In genomic region chr11:73225001-73225686, GRCh38 we compare ENCODE assay signal across 25 cellular contexts. TPM values are rescaled to one million over a fixed set of nuclear protein-coding genes. Genes with fewer than 3 reads are reported as not detected.
DNase-seq lines count a peak whose midpoint lies in the region; ATAC-seq and TF ChIP-seq lines count a peak whose summit lies in the region.
"Had no signal": no experiment of that assay in that cellular context is flagged by ENCODE, and none has a peak within 500 bp of the region (broad histone marks: within the 10 kb centered on the region; RNA-seq: fewer than 3 reads in every experiment).

No MANE protein-coding gene starts in this region.

- no peaks in the 10 kb centered on the region for H3K36me3 ChIP-seq in endodermal cell (ENCODE audit: control insufficient read depth, insufficient read depth, low read length)
- H3K36me3 ChIP-seq in mucosa of descending colon (ENCODE audit: low read depth), result no peaks in the 10 kb centered on the region
- H3K36me3 ChIP-seq: prostate gland, tibial nerve had no signal

- H3K36me3 Mint-ChIP-seq in endodermal cell (ENCODE audit: low read depth), result no peaks in the 10 kb centered on the region
- H3K36me3 Mint-ChIP-seq in type B pancreatic cell, result peaks cover 3% of the 10 kb centered on the region
- H3K36me3 Mint-ChIP-seq: CD8-positive, alpha-beta memory T cell had no signal

- peak overlapping the region; percentile 36 for H3K27ac Mint-ChIP-seq in endodermal cell
- peak overlapping the region; percentile 79 for H3K27ac Mint-ChIP-seq in type B pancreatic cell
- H3K27ac Mint-ChIP-seq: activated CD4-positive, alpha-beta T cell treated with anti-CD3 and anti-CD28 coated beads, Interleukin-2, amount 10 ng/mL, durations not matched to agents 24 days and 14 days; stimulated activated naive CD8-positive, alpha-beta T cell treated with anti-CD3 and anti-CD28 coated beads, Interleukin-15, Interleukin-2, amounts not matched to agents 100 ng/mL and 50 ng/mL, for 24 hours had no signal

- H3K4me3 ChIP-seq in endodermal cell (ENCODE audit: low read length) (no peak overlapping the region), mucosa of descending colon (no peak overlapping the region)
- H3K4me3 ChIP-seq: GM12878, prostate gland, tibial nerve had no signal

- H3K9me3 ChIP-seq in endodermal cell (ENCODE audit: control insufficient read depth, low read length) (no peaks in the 10 kb centered on the region), mucosa of descending colon (no peaks in the 10 kb centered on the region)
- H3K9me3 ChIP-seq: prostate gland, tibial nerve had no signal

- H3K4me1 ChIP-seq in endodermal cell (ENCODE audit: control insufficient read depth, insufficient read depth, low read length), result peaks cover 20% of the 10 kb centered on the region
- peaks cover 2% of the 10 kb centered on the region for H3K4me1 ChIP-seq in mucosa of descending colon (ENCODE audit: low read depth)
- H3K4me1 ChIP-seq: prostate gland had no signal

- 71 to 100% methylated on average over 1 to 3 of the region's 3 CpGs for WGBS in endodermal cell (ENCODE audit: insufficient coverage in 1 of 2, insufficient read length in 1 of 2), 2 experiments

- H3K27me3 Mint-ChIP-seq in endodermal cell (ENCODE audit: insufficient read depth) (peaks cover 29% of the 10 kb centered on the region), type B pancreatic cell (peaks cover 20% of the 10 kb centered on the region)

- H3K4me1 Mint-ChIP-seq in endodermal cell (peaks cover 32% of the 10 kb centered on the region), type B pancreatic cell (ENCODE audit: unreplicated experiment) (peaks cover 41% of the 10 kb centered on the region)

- H3K9ac ChIP-seq in endodermal cell (ENCODE audit: extremely low read depth, low read length, poor library complexity, severe bottlenecking), result no peak overlapping the region

- peak; percentile 13 for DNase-seq in activated CD4-positive, CD25-positive, alpha-beta regulatory T cell treated with anti-CD3 and anti-CD28 coated beads, Interleukin-2, amount 50 U/mL, for 72 hours
- DNase-seq in activated CD4-positive, CD25-positive, alpha-beta regulatory T cell (lab: John Stamatoyannopoulos, UW), result no peak
- DNase-seq in endodermal cell, result peak; percentile 74
- peak in 2 of 3 donors; percentile 9 to 17 for DNase-seq in mucosa of descending colon
- DNase-seq in type B pancreatic cell (ENCODE audit: extremely low spot score, unreplicated experiment), result no peak
- DNase-seq in NCI-H1105 treated with DMSO at 0.1 percent for 48 hours (lab: John Stamatoyannopoulos, UW), result no peak
- no peak for DNase-seq in sciatic nerve (ENCODE audit: low spot score)
- no peak for DNase-seq in stimulated activated CD4-positive, alpha-beta T cell treated with anti-CD3 and anti-CD28 coated beads, Interleukin-12 subunit alpha, Interleukin-12 subunit beta, amount 100 ng/mL, for 4 hours
- DNase-seq: 8988T; activated CD4-positive, alpha-beta T cell treated with anti-CD3 and anti-CD28 coated beads, Interleukin-2, amount 10 ng/mL, durations not matched to agents 24 days and 14 days; activated gamma-delta T cell; CD8-positive, alpha-beta memory T cell; DMS79 treated with DMSO at 0.1 percent for 48 hours; head of caudate nucleus; NCI-H1436 treated with DMSO at 0.1 percent for 48 hours; NCI-H510A; SIG-M5; stimulated activated CD4-positive, alpha-beta T cell treated with anti-CD3 and anti-CD28 coated beads, Interleukin-4, amount 100 ng/mL, for 4 hours had no signal

- H3K27me3 ChIP-seq in endodermal cell (ENCODE audit: control insufficient read depth, insufficient read depth, low read length, poor library complexity, severe bottlenecking), result peaks cover 6% of the 10 kb centered on the region

- no peak for TF ChIP-seq CTCF in endodermal cell (conservative IDR thresholded peaks at IDR 0.05)
- no peak for TF ChIP-seq CTCF in mucosa of descending colon (IDR thresholded peaks at IDR 0.05)
- no peak for TF ChIP-seq CTCF in type B pancreatic cell (conservative IDR thresholded peaks at IDR 0.05)

- H3K9me3 Mint-ChIP-seq in endodermal cell, result no peaks in the 10 kb centered on the region
- no peaks in the 10 kb centered on the region for H3K9me3 Mint-ChIP-seq in type B pancreatic cell
- H3K9me3 Mint-ChIP-seq: activated CD4-positive, alpha-beta T cell treated with anti-CD3 and anti-CD28 coated beads, Interleukin-2, amount 10 ng/mL, durations not matched to agents 24 days and 14 days; CD8-positive, alpha-beta memory T cell; stimulated activated naive CD8-positive, alpha-beta T cell treated with anti-CD3 and anti-CD28 coated beads, Interleukin-15, Interleukin-2, amounts not matched to agents 100 ng/mL and 50 ng/mL, for 24 hours had no signal

- ATAC-seq in mucosa of descending colon, result no peak
- ATAC-seq in sciatic nerve, result no peak
- ATAC-seq: GM12878, left colon had no signal

- no peak overlapping the region for H3K4me3 Mint-ChIP-seq in endodermal cell
- no peak overlapping the region for H3K4me3 Mint-ChIP-seq in type B pancreatic cell
- H3K4me3 Mint-ChIP-seq: activated CD4-positive, alpha-beta T cell treated with anti-CD3 and anti-CD28 coated beads, Interleukin-2, amount 10 ng/mL, durations not matched to agents 24 days and 14 days; CD8-positive, alpha-beta memory T cell; stimulated activated naive CD8-positive, alpha-beta T cell treated with anti-CD3 and anti-CD28 coated beads, Interleukin-15, Interleukin-2, amounts not matched to agents 100 ng/mL and 50 ng/mL, for 24 hours had no signal

- H3K27ac ChIP-seq in endodermal cell (ENCODE audit: low read depth, low read length), result no peak overlapping the region
- H3K27ac ChIP-seq: prostate gland, tibial nerve had no signal

- intact Hi-C loops in mucosa of descending colon (cut with DNase I, micrococcal nuclease) (no loop called here), sciatic nerve (cut with DNase I) (no loop called here)

RNA-seq across cellular contexts. Expression of gene P2RY2, which starts 7.1 kb away (rescaled TPM):
- total RNA-seq in endodermal cell (under 1 TPM; 0.60 to 0.62 TPM), mucosa of descending colon (10 to 100 TPM in 2 of 3 donors, 1 to 10 TPM in 1; 7.6 to 20.6 (median 14.5) TPM), type B pancreatic cell (ENCODE audit: low replicate concordance) (12.1 and 25.3 TPM in 2 replicates), sciatic nerve (12.3 TPM)
- polyA plus RNA-seq in endodermal cell (2013, experiment 1 of 2), result 0.25 TPM
- 0.54 TPM for polyA plus RNA-seq in endodermal cell (2013, experiment 2 of 2)
- total RNA-seq: activated CD4-positive, alpha-beta T cell treated with anti-CD3 and anti-CD28 coated beads, Interleukin-2, amount 10 ng/mL, durations not matched to agents 24 days and 14 days; CD8-positive, alpha-beta memory T cell; T-helper 1 cell treated with Interleukin-12 subunit alpha and Interleukin-12 subunit beta and Interleukin-4 antibody, amounts not matched to agents 30 ng/mL and 1 ng/mL, for 36 hours had no signal
- polyA plus RNA-seq: CD8-positive, alpha-beta memory T cell had no signal

RNA-seq across cellular contexts. Expression of gene P2RY6, which starts 47.0 kb away (rescaled TPM):
- total RNA-seq in endodermal cell (under 1 TPM; 0.31 to 0.37 TPM), mucosa of descending colon (1 to 10 TPM; 1.9 to 4.3 (median 2.8) TPM), type B pancreatic cell (ENCODE audit: low replicate concordance) (3.0 and 14.8 TPM in 2 replicates), sciatic nerve (3.6 TPM)
- polyA plus RNA-seq in endodermal cell (2013, experiment 1 of 2), result 0.11 TPM
- not detected for polyA plus RNA-seq in endodermal cell (2013, experiment 2 of 2)
- total RNA-seq: activated CD4-positive, alpha-beta T cell treated with anti-CD3 and anti-CD28 coated beads, Interleukin-2, amount 10 ng/mL, durations not matched to agents 24 days and 14 days; MCF 10A; T-helper 1 cell treated with Interleukin-12 subunit alpha and Interleukin-12 subunit beta and Interleukin-4 antibody, amounts not matched to agents 30 ng/mL and 1 ng/mL, for 36 hours had no signal
- polyA plus RNA-seq: CD8-positive, alpha-beta memory T cell had no signal

Comparison
In these comparisons a context has a peak if more than half of its experiments do, and no peak if none do; other contexts are left out.
1. DNase-seq: peak in activated CD4-positive, CD25-positive, alpha-beta regulatory T cell treated with anti-CD3 and anti-CD28 coated beads, Interleukin-2, amount 50 U/mL, for 72 hours (single experiment), endodermal cell (single experiment) and mucosa of descending colon (2 of 3); none in activated CD4-positive, CD25-positive, alpha-beta regulatory T cell (0 of 4), type B pancreatic cell (single experiment), NCI-H1105 treated with DMSO at 0.1 percent for 48 hours (single experiment), sciatic nerve (single experiment) and stimulated activated CD4-positive, alpha-beta T cell treated with anti-CD3 and anti-CD28 coated beads, Interleukin-12 subunit alpha, Interleukin-12 subunit beta, amount 100 ng/mL, for 4 hours (single experiment).